Comparison of ENCODE assay signal across 1 cellular context in genomic region chr7:138945806-138946205, GRCh38.
TF ChIP-seq lines count a peak whose summit lies in the region.

No MANE protein-coding gene starts in this region.

TF ChIP-seq in GM23338, 12 proteins besides CTCF, POLR2A, EP300 and RAD21 (continued from another document):
- TF ChIP-seq ETS1 (IDR thresholded peaks at IDR 0.05) (no peak), ZNF331 (CRISPR knock-in tag; IDR thresholded peaks at IDR 0.05; ENCODE audit: low read depth) (no peak), EZH2 (IDR thresholded peaks at IDR 0.05; ENCODE audit: low read depth, unreplicated experiment) (no peak), POLR2AphosphoS5 (IDR thresholded peaks at IDR 0.05; ENCODE audit: low read depth) (no peak), ZNF114 (CRISPR knock-in tag; IDR thresholded peaks at IDR 0.05) (no peak), STAT1 (IDR thresholded peaks at IDR 0.05; ENCODE audit: unreplicated experiment) (no peak)
